ENCODE assay signal across 31 cellular contexts in genomic region chr16:35776-36305, GRCh38. TPM values are rescaled to one million over a fixed set of nuclear protein-coding genes. Genes with fewer than 3 reads are reported as not detected.
DNase-seq lines count a peak whose midpoint lies in the region; ATAC-seq, FAIRE-seq and TF ChIP-seq lines count a peak whose summit lies in the region.
"Had no signal": no experiment of that assay in that cellular context is flagged by ENCODE, and none has a peak within 500 bp of the region (broad histone marks: within the 10 kb centered on the region; RNA-seq: fewer than 3 reads in every experiment).

No MANE protein-coding gene starts in this region.

- H3K4me2 ChIP-seq in OCI-LY3 (ENCODE audit: low read length): no peak overlapping the region
- H3K4me2 ChIP-seq: A549, smooth muscle cell had no signal

- peak overlapping the region; percentile 89 for H3K27ac Mint-ChIP-seq in stimulated activated memory B cell treated with anti-CD40 and anti-IgM and Interleukin-4, amounts not matched to agents 10 μg/mL and 1 μg/mL and 100 μg/mL, for 72 hours
- H3K27ac Mint-ChIP-seq: activated CD4-positive, alpha-beta memory T cell treated with anti-CD3 and anti-CD28 coated beads, Interleukin-2, amount 10 ng/mL, durations not matched to agents 7 days and 5 days; nephron progenitor cell had no signal

- H3K9me3 Mint-ChIP-seq in stimulated activated memory B cell treated with anti-CD40 and anti-IgM and Interleukin-4, amounts not matched to agents 10 μg/mL and 1 μg/mL and 100 μg/mL, for 72 hours: no peaks in the 10 kb centered on the region
- H3K9me3 Mint-ChIP-seq: activated CD4-positive, alpha-beta memory T cell treated with anti-CD3 and anti-CD28 coated beads, Interleukin-2, amount 10 ng/mL, durations not matched to agents 7 days and 5 days; activated naive CD8-positive, alpha-beta T cell treated with anti-CD3 and anti-CD28 coated beads, Interleukin-2, amount 10 ng/mL, durations not matched to agents 7 days and 5 days; effector memory CD8-positive, alpha-beta T cell; nephron progenitor cell had no signal

- H3K36me3 Mint-ChIP-seq in stimulated activated memory B cell treated with anti-CD40 and anti-IgM and Interleukin-4, amounts not matched to agents 10 μg/mL and 1 μg/mL and 100 μg/mL, for 72 hours: peaks cover 6% of the 10 kb centered on the region

- intact Hi-C loops in pancreas (cut with DNase I): no loop called here

- H3K27me3 Mint-ChIP-seq in stimulated activated memory B cell treated with anti-CD40 and anti-IgM and Interleukin-4, amounts not matched to agents 10 μg/mL and 1 μg/mL and 100 μg/mL, for 72 hours: no peaks in the 10 kb centered on the region
- H3K27me3 Mint-ChIP-seq: activated CD4-positive, alpha-beta memory T cell treated with anti-CD3 and anti-CD28 coated beads, Interleukin-2, amount 10 ng/mL, durations not matched to agents 7 days and 5 days; activated naive CD8-positive, alpha-beta T cell treated with anti-CD3 and anti-CD28 coated beads, Interleukin-2, amount 10 ng/mL, durations not matched to agents 7 days and 5 days; effector memory CD8-positive, alpha-beta T cell had no signal

- H3K4me3 ChIP-seq in cardiac muscle cell (no peak overlapping the region), right atrium auricular region (no peak overlapping the region), OCI-LY3 (ENCODE audit: low read length) (no peak overlapping the region), pancreas (no peak overlapping the region)
- H3K4me3 ChIP-seq: A549, ascending aorta, heart left ventricle, smooth muscle cell, thyroid gland, vagina had no signal

- H3K4me1 Mint-ChIP-seq in stimulated activated memory B cell treated with anti-CD40 and anti-IgM and Interleukin-4, amounts not matched to agents 10 μg/mL and 1 μg/mL and 100 μg/mL, for 72 hours: peaks cover 75% of the 10 kb centered on the region

- no peak for FAIRE-seq in pancreas (lab: Jason Lieb, UNC)
- FAIRE-seq: A549, RCC 7860 had no signal

- DNase-seq in cardiac muscle cell (ENCODE audit: low read depth in 1 of 2, low spot score in 1 of 2) (no peak), right atrium auricular region (ENCODE audit: low spot score) (no peak), epidermal melanocyte (ENCODE audit: insufficient read length, low spot score) (peak; percentile 4), activated T-cell treated with anti-CD3 and anti-CD28 coated beads for 4 hours (no peak), pancreas (no peak)
- DNase-seq: activated CD4-positive, alpha-beta memory T cell treated with anti-CD3 and anti-CD28 coated beads, Interleukin-2, amount 10 ng/mL, durations not matched to agents 7 days and 5 days; activated effector memory CD4-positive, alpha-beta T cell treated with Interleukin-2 at 50 U/mL for 16 hours; activated naive CD8-positive, alpha-beta T cell treated with anti-CD3 and anti-CD28 coated beads, Interleukin-2, amount 10 ng/mL, durations not matched to agents 7 days and 5 days; BE2C; cortex of kidney; DMS153; foreskin keratinocyte; HCEC 1CT; NCI-H1436 treated with DMSO at 0.1 percent for 48 hours; NCI-H2107; NCI-H446; NCI-H748 treated with DMSO at 0.1 percent for 48 hours; nephron progenitor cell; stimulated activated CD4-positive, alpha-beta T cell treated with anti-CD3 and anti-CD28 coated beads, Interleukin-1b, Interleukin-23, amount 100 ng/mL, for 48 hours; thyroid gland had no signal

- no peak overlapping the region for H3K9ac ChIP-seq in OCI-LY3 (ENCODE audit: low read length)

- H3K27ac ChIP-seq in cardiac muscle cell (peak overlapping the region; percentile 19), right atrium auricular region (no peak overlapping the region), OCI-LY3 (ENCODE audit: low read length) (peak overlapping the region; percentile 72; the same call in 1 of the 2 replicates), pancreas (no peak overlapping the region)
- H3K27ac ChIP-seq: A549, ascending aorta, foreskin keratinocyte, thyroid gland, vagina had no signal

- H3K36me3 ChIP-seq in cardiac muscle cell (no peaks in the 10 kb centered on the region), right atrium auricular region (no peaks in the 10 kb centered on the region), OCI-LY3 (replicated peaks; ENCODE audit: low read depth, low read length) (peaks cover 31% of the 10 kb centered on the region), pancreas (no peaks in the 10 kb centered on the region)
- H3K36me3 ChIP-seq: heart left ventricle, thyroid gland, vagina had no signal

- no peak for ATAC-seq in stimulated activated memory B cell treated with anti-CD40 and anti-IgM and Interleukin-4, amounts not matched to agents 10 μg/mL and 1 μg/mL and 100 μg/mL, for 72 hours
- ATAC-seq in HG03039 (IDR thresholded peaks at IDR 0.05; ENCODE audit: unreplicated experiment) (no peak), pancreas (no peak)
- ATAC-seq: effector memory CD8-positive, alpha-beta T cell; foreskin keratinocyte had no signal

- no peaks in the 10 kb centered on the region for H4K20me1 ChIP-seq in OCI-LY3 (ENCODE audit: insufficient read depth, low read length)

- no peaks in the 10 kb centered on the region for H3K9me3 ChIP-seq in cardiac muscle cell (ENCODE audit: low read depth)
- no peaks in the 10 kb centered on the region for H3K9me3 ChIP-seq in right atrium auricular region
- no peaks in the 10 kb centered on the region for H3K9me3 ChIP-seq in OCI-LY3 (ENCODE audit: insufficient read depth, low read length)
- no peaks in the 10 kb centered on the region for H3K9me3 ChIP-seq in pancreas
- H3K9me3 ChIP-seq: A549, ascending aorta, BE2C, heart left ventricle, thyroid gland, vagina had no signal

- TF ChIP-seq CTCF in cardiac muscle cell (IDR thresholded peaks at IDR 0.05; ENCODE audit: low read depth, low read length) (no peak), right atrium auricular region (IDR thresholded peaks at IDR 0.05) (no peak), OCI-LY3 (IDR thresholded peaks at IDR 0.05; ENCODE audit: low read depth, low read length) (no peak), pancreas (IDR thresholded peaks at IDR 0.05) (no peak)

- 81 to 82% methylated on average over 9 of the region's 9 CpGs for WGBS in pancreas, 2 donors

- peaks cover 8% of the 10 kb centered on the region for H3K4me1 ChIP-seq in cardiac muscle cell (ENCODE audit: low read depth)
- no peaks in the 10 kb centered on the region for H3K4me1 ChIP-seq in right atrium auricular region
- H3K4me1 ChIP-seq in OCI-LY3 (ENCODE audit: low read length): peaks cover 35% of the 10 kb centered on the region
- H3K4me1 ChIP-seq in pancreas: no peaks in the 10 kb centered on the region
- H3K4me1 ChIP-seq: A549, ascending aorta, foreskin keratinocyte, thyroid gland, vagina had no signal

- H2AFZ ChIP-seq in OCI-LY3 (ENCODE audit: low read depth, low read length): no peak overlapping the region

- H3K27me3 ChIP-seq in cardiac muscle cell (no peaks in the 10 kb centered on the region), right atrium auricular region (no peaks in the 10 kb centered on the region), OCI-LY3 (ENCODE audit: low read depth, low read length) (no peaks in the 10 kb centered on the region), pancreas (no peaks in the 10 kb centered on the region)
- H3K27me3 ChIP-seq: ascending aorta, BE2C, foreskin keratinocyte, heart left ventricle, thyroid gland, vagina had no signal

- H3K4me3 Mint-ChIP-seq in stimulated activated memory B cell treated with anti-CD40 and anti-IgM and Interleukin-4, amounts not matched to agents 10 μg/mL and 1 μg/mL and 100 μg/mL, for 72 hours: peak overlapping the region; percentile 62
- H3K4me3 Mint-ChIP-seq: activated CD4-positive, alpha-beta memory T cell treated with anti-CD3 and anti-CD28 coated beads, Interleukin-2, amount 10 ng/mL, durations not matched to agents 7 days and 5 days; activated naive CD8-positive, alpha-beta T cell treated with anti-CD3 and anti-CD28 coated beads, Interleukin-2, amount 10 ng/mL, durations not matched to agents 7 days and 5 days; effector memory CD8-positive, alpha-beta T cell; nephron progenitor cell had no signal

- no peaks in the 10 kb centered on the region for H3K79me2 ChIP-seq in OCI-LY3 (ENCODE audit: low read length)

RNA-seq across cellular contexts. Expression of gene POLR3K, which starts 17.6 kb away (rescaled TPM):
- 6.7 and 7.1 TPM in 2 replicates for total RNA-seq in cardiac muscle cell
- polyA plus RNA-seq in cardiac muscle cell: 28.7 and 29.6 TPM in 2 replicates
- 1 to 10 TPM; 4.0 TPM for total RNA-seq in right atrium auricular region
- 1 to 10 TPM; 2.8 to 4.7 (median 4.1) TPM for total RNA-seq in pancreas
- polyA plus RNA-seq in pancreas: 1 to 10 TPM; 4.1 to 5.3 TPM
- total RNA-seq: ascending aorta had no signal

RNA-seq across cellular contexts. Expression of gene SNRNP25, which starts 17.8 kb away (rescaled TPM):
- total RNA-seq in cardiac muscle cell: 44.7 and 70.3 TPM in 2 replicates
- 94.2 and 123 TPM in 2 replicates for polyA plus RNA-seq in cardiac muscle cell
- total RNA-seq in right atrium auricular region: 10 to 100 TPM; 47.1 to 78.3 TPM
- total RNA-seq in pancreas: 1 to 10 TPM; 6.8 to 9.2 (median 7.8) TPM
- polyA plus RNA-seq in pancreas: 10 to 100 TPM; 17.1 to 17.3 TPM
- total RNA-seq: ascending aorta had no signal

RNA-seq across cellular contexts. Expression of gene RHBDF1, which starts 36.6 kb away (rescaled TPM):
- total RNA-seq in cardiac muscle cell (27.2 and 28.2 TPM in 2 replicates), right atrium auricular region (10 to 100 TPM; 12.0 to 25.4 TPM), pancreas (10 to 100 TPM in 5 of 6 donors, 1 to 10 TPM in 1; 7.3 to 24.0 (median 11.2) TPM)
- polyA plus RNA-seq in cardiac muscle cell (27.9 and 38.2 TPM in 2 replicates), pancreas (10 to 100 TPM; 54.1 to 56.3 TPM)
- total RNA-seq: T-helper 2 cell treated with Interferon-gamma antibody and Interleukin-4, amounts not matched to agents 100 ng/mL and 5 ng/mL, for 36 hours had no signal

RNA-seq across cellular contexts. Expression of gene MPG, which starts 42.2 kb away (rescaled TPM):
- total RNA-seq in cardiac muscle cell (90.2 and 135 TPM in 2 replicates), right atrium auricular region (10 to 100 TPM; 47.7 to 84.0 TPM), pancreas (10 to 100 TPM; 19.2 to 28.3 (median 24.4) TPM)
- polyA plus RNA-seq in cardiac muscle cell (78.2 and 93.7 TPM in 2 replicates), pancreas (10 to 100 TPM; 48.4 to 62.5 TPM)

Comparison
In these comparisons a context has a peak if more than half of its experiments do, and no peak if none do; other contexts are left out.
1. H3K27ac ChIP-seq: peak in cardiac muscle cell (single experiment) and OCI-LY3 (single experiment); none in right atrium auricular region (0 of 2) and pancreas (0 of 4).